In the genomic region with DNA sequence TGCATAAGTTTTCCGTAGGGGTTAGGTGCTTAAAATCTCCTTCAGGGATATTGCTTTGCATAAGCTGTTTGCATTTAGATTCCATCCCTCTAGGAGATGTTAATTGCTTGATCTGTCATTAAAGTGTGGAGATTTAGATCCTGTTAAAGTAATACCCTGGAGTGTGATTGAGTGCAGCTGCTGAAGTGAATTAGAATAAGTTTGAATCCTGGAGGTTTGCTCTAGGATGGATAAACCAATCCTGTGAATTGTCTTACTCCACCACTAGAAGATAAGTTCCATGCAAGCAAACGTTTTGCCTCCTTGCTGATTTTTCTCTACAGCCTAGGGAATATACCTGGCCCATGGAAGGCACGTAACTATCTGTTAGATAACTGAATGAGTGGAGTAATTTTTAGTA, we compare ENCODE assay signal across 19 cellular contexts.
"Had no signal": no experiment of that assay in that cellular context is flagged by ENCODE, and none has a peak within 500 bp of the region (broad histone marks: within the 10 kb centered on the region; RNA-seq: fewer than 3 reads in every experiment).

No MANE protein-coding gene starts in this region.

- H3K9me3 ChIP-seq: left lung, sigmoid colon, thoracic aorta, upper lobe of right lung had no signal

- ATAC-seq: left lung; stimulated activated naive B cell treated with anti-CD40 and anti-IgM and Interleukin-4, amounts not matched to agents 10 μg/mL and 1 μg/mL and 100 μg/mL, for 72 hours; upper lobe of right lung had no signal

- H3K4me3 ChIP-seq: cardiac muscle cell, left lung, sigmoid colon, thoracic aorta, upper lobe of right lung had no signal

- H3K27ac ChIP-seq: cardiac muscle cell, left lung, sigmoid colon, thoracic aorta, upper lobe of right lung, WERI-Rb-1 had no signal

- H3K4me1 ChIP-seq: left lung, sigmoid colon, upper lobe of right lung had no signal

- DNase-seq: activated CD4-positive, alpha-beta memory T cell treated with anti-CD3 and anti-CD28 coated beads for 36 hours; activated naive CD4-positive, alpha-beta T cell; activated naive CD8-positive, alpha-beta T cell treated with anti-CD3 and anti-CD28 coated beads for 36 hours; activated T-cell treated with anti-CD3 and anti-CD28 coated beads for 4 hours; amniotic stem cell; dermis blood vessel endothelial cell; effector memory CD4-positive, alpha-beta T cell; left lung; nephron progenitor cell; occipital lobe; posterior cingulate gyrus; sigmoid colon; stimulated activated CD4-positive, alpha-beta T cell treated with anti-CD3 and anti-CD28 coated beads, Interleukin-4, amount 100 ng/mL, for 4 hours; stimulated activated naive B cell treated with anti-CD40 and anti-IgM and Interleukin-4, amounts not matched to agents 10 μg/mL and 1 μg/mL and 100 μg/mL, for 72 hours; T-helper 2 cell; upper lobe of right lung; WERI-Rb-1 had no signal

- H3K36me3 ChIP-seq: cardiac muscle cell, left lung, sigmoid colon, thoracic aorta, upper lobe of right lung, WERI-Rb-1 had no signal

- H3K27me3 ChIP-seq: cardiac muscle cell, left lung, sigmoid colon, upper lobe of right lung had no signal
